Comparison of ENCODE assay signal across 31 cellular contexts in genomic region chr10:132442636-132443035, GRCh38.
"Had no signal": no experiment of that assay in that cellular context is flagged by ENCODE, and none has a peak within 500 bp of the region (broad histone marks: within the 10 kb centered on the region; RNA-seq: fewer than 3 reads in every experiment).

No MANE protein-coding gene starts in this region.

- H3K9me3 Mint-ChIP-seq: activated naive CD8-positive, alpha-beta T cell treated with anti-CD3 and anti-CD28 coated beads for 36 hours had no signal

- ATAC-seq: activated CD8-positive, alpha-beta memory T cell treated with anti-CD3 and anti-CD28 coated beads, Interleukin-2, amount 10 ng/mL, durations not matched to agents 7 days and 5 days; PC-3 had no signal

- H3K4me3 Mint-ChIP-seq: activated CD4-positive, alpha-beta memory T cell treated with anti-CD3 and anti-CD28 coated beads, Interleukin-2, amount 10 ng/mL, durations not matched to agents 7 days and 5 days; activated CD8-positive, alpha-beta memory T cell treated with anti-CD3 and anti-CD28 coated beads, Interleukin-2, amount 10 ng/mL, durations not matched to agents 7 days and 5 days; activated naive CD8-positive, alpha-beta T cell treated with anti-CD3 and anti-CD28 coated beads for 36 hours had no signal

- H3K27me3 Mint-ChIP-seq: activated CD4-positive, alpha-beta memory T cell treated with anti-CD3 and anti-CD28 coated beads, Interleukin-2, amount 10 ng/mL, durations not matched to agents 7 days and 5 days; activated CD8-positive, alpha-beta memory T cell treated with anti-CD3 and anti-CD28 coated beads, Interleukin-2, amount 10 ng/mL, durations not matched to agents 7 days and 5 days; activated naive CD8-positive, alpha-beta T cell treated with anti-CD3 and anti-CD28 coated beads for 36 hours had no signal

- DNase-seq: activated CD4-positive, alpha-beta memory T cell treated with anti-CD3 and anti-CD28 coated beads, Interleukin-2, amount 10 ng/mL, durations not matched to agents 7 days and 5 days; activated CD4-positive, alpha-beta T cell treated with anti-CD3 and anti-CD28 coated beads for 1 hour; activated CD4-positive, alpha-beta T cell treated with anti-CD3 and anti-CD28 coated beads for 48 hours; activated CD4-positive, CD25-positive, alpha-beta regulatory T cell; activated CD8-positive, alpha-beta memory T cell treated with anti-CD3 and anti-CD28 coated beads for 24 hours; activated CD8-positive, alpha-beta memory T cell treated with anti-CD3 and anti-CD28 coated beads, Interleukin-2, amount 10 ng/mL, durations not matched to agents 7 days and 5 days; activated CD8-positive, alpha-beta memory T cell treated with anti-CD3 and anti-CD28 coated beads, Interleukin-2, amount 50 U/mL, for 48 hours; activated effector memory CD4-positive, alpha-beta T cell treated with anti-CD3 and anti-CD28 coated beads, Interleukin-2, amount 50 U/mL, for 16 hours; activated naive CD4-positive, alpha-beta T cell; activated naive CD4-positive, alpha-beta T cell treated with anti-CD3 and anti-CD28 coated beads, Interleukin-2, amount 50 U/mL, for 16 hours; activated naive CD8-positive, alpha-beta T cell treated with anti-CD3 and anti-CD28 coated beads for 36 hours; activated T-cell treated with anti-CD3 and anti-CD28 coated beads, Interleukin-2, amount 50 U/mL, for 48 hours; amniotic stem cell; aorta; brain microvascular endothelial cell; central memory CD4-positive, alpha-beta T cell; NCI-H1105; NCI-H1417 treated with DMSO at 0.1 percent for 48 hours; NCI-H1694; NCI-H1930; NCI-H2081 treated with DMSO at 0.1 percent for 48 hours; NCI-H345; NCI-H524 treated with DMSO at 0.1 percent for 48 hours; PC-3; Right ventricle myocardium superior; SW 1271; T-helper 1 cell; T1000; WERI-Rb-1 had no signal

- H3K27ac ChIP-seq: brain microvascular endothelial cell, RWPE1 had no signal

- H3K36me3 ChIP-seq: brain microvascular endothelial cell, WERI-Rb-1 had no signal

- H3K27me3 ChIP-seq: brain microvascular endothelial cell had no signal

- FAIRE-seq: RCC 7860 had no signal

- H3K27ac Mint-ChIP-seq: activated CD4-positive, alpha-beta memory T cell treated with anti-CD3 and anti-CD28 coated beads, Interleukin-2, amount 10 ng/mL, durations not matched to agents 7 days and 5 days; activated CD8-positive, alpha-beta memory T cell treated with anti-CD3 and anti-CD28 coated beads, Interleukin-2, amount 10 ng/mL, durations not matched to agents 7 days and 5 days had no signal

- H3K36me3 Mint-ChIP-seq: activated CD8-positive, alpha-beta memory T cell treated with anti-CD3 and anti-CD28 coated beads, Interleukin-2, amount 10 ng/mL, durations not matched to agents 7 days and 5 days; activated naive CD8-positive, alpha-beta T cell treated with anti-CD3 and anti-CD28 coated beads for 36 hours had no signal
